9 cellular contexts compared by ENCODE assay signal in the genomic region with DNA sequence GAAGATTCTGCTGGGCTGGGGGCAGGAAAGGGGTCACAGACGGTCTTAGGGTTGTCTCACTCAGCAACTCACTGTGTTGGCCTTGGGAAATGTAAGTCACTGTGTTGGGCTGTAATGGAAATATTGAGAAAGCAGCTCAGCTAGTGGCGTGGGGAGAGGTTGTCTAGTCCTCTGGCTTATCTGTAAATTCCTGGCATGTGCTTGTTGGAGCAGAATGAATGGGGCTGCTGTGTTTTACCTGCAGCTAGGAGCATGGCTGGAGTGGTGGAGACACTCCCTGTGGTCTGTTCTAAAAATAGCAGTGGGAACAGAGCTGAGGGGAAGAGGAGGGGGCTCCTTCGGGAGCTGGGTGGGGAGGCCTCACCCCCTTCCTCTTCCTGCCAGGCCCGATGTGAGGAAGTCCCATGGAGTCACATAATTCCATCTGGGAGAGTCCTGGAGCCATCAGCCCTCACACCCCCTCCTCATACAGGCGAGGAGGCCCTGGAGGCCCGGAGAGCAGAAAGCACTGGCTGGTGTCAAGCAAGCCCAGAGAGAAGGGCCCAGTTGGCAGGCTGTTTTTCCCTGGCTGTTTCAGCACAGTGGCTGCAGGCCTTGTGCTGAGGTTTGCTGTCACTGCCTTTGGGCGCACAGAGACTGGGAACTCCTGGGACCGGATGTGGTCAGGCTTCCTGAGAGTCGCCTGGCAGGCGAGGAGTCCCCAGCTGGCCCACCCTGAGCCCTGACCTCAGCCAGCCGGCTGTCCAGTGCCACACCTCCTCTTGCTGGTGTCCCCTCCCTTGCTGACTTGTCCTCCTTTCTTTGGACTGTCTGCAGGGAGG.
DNase-seq lines count a peak whose midpoint lies in the region; ATAC-seq and TF ChIP-seq lines count a peak whose summit lies in the region.
"Had no signal": no experiment of that assay in that cellular context is flagged by ENCODE, and none has a peak within 500 bp of the region (broad histone marks: within the 10 kb centered on the region; RNA-seq: fewer than 3 reads in every experiment).

No MANE protein-coding gene starts in this region.

- no peaks in the 10 kb centered on the region for H3K9me3 Mint-ChIP-seq in activated naive CD4-positive, alpha-beta T cell treated with anti-CD3 and anti-CD28 coated beads for 36 hours

- TF ChIP-seq POLR2A in heart left ventricle (IDR thresholded peaks at IDR 0.05) = no peak

- peak overlapping the region; percentile 87 for H3K27ac Mint-ChIP-seq in activated naive CD4-positive, alpha-beta T cell treated with anti-CD3 and anti-CD28 coated beads for 36 hours

- ATAC-seq in heart left ventricle = peak; percentile 94
- ATAC-seq in psoas muscle = peak; percentile 94 to 98 (median 98)

- no peak for TF ChIP-seq CTCF in heart left ventricle (IDR thresholded peaks at IDR 0.05)
- no peak for TF ChIP-seq CTCF in psoas muscle (IDR thresholded peaks at IDR 0.05)

- H3K27me3 ChIP-seq in heart left ventricle = no peaks in the 10 kb centered on the region
- no peaks in the 10 kb centered on the region for H3K27me3 ChIP-seq in psoas muscle (ENCODE audit: insufficient read depth in 3 of 3, low read length in 2 of 3)

- no peak overlapping the region for H3K4me3 Mint-ChIP-seq in activated naive CD4-positive, alpha-beta T cell treated with anti-CD3 and anti-CD28 coated beads for 36 hours

- H3K36me3 ChIP-seq in heart left ventricle (peaks cover 0 to 22% (median 13%) of the 10 kb centered on the region in 9 donors), psoas muscle (ENCODE audit: insufficient read depth in 1 of 2, low read depth in 1 of 2) (no peaks in the 10 kb centered on the region)

- DNase-seq in activated T-cell treated with anti-CD3 and anti-CD28 coated beads for 24 hours (ENCODE audit: low read depth) = peak; percentile 37
- DNase-seq in activated T-cell treated with anti-CD3 and anti-CD28 coated beads, Interleukin-2, amount 50 U/mL, for 1 hour = no peak
- DNase-seq in activated naive CD4-positive, alpha-beta T cell treated with anti-CD3 and anti-CD28 coated beads for 36 hours = peak; percentile 32
- DNase-seq in heart left ventricle = peak; percentile 77 to 88 (median 88)
- peak; percentile 78 to 84 for DNase-seq in psoas muscle
- DNase-seq in NCI-H510A (lab: John Stamatoyannopoulos, UW) = no peak
- DNase-seq in NCI-H1436 (lab: John Stamatoyannopoulos, UW) = no peak
- DNase-seq in DMS79 treated with DMSO at 0.1 percent for 48 hours (lab: John Stamatoyannopoulos, UW) = no peak

- no peaks in the 10 kb centered on the region for H3K36me3 Mint-ChIP-seq in activated naive CD4-positive, alpha-beta T cell treated with anti-CD3 and anti-CD28 coated beads for 36 hours (ENCODE audit: low read depth)

- intact Hi-C loops in activated naive CD4-positive, alpha-beta T cell treated with anti-CD3 and anti-CD28 coated beads for 36 hours (cut with micrococcal nuclease) = loop anchor here (1.0 to 5.0 kb wide), 3 partner anchors 25 to 36 kb away; no protein-coding TSS in a partner anchor
- intact Hi-C loops in heart left ventricle (cut with DNase I) = loop anchor here in 3 of 10 donors (5.0 kb wide), 1 partner anchor 39 kb away; no protein-coding TSS in a partner anchor
- intact Hi-C loops in psoas muscle (cut with DNase I) = loop anchor here in 1 of 2 donors (5.0 kb wide), 1 partner anchor 56 kb away; no protein-coding TSS in a partner anchor

- H3K9me3 ChIP-seq in heart left ventricle = no peaks in the 10 kb centered on the region
- H3K9me3 ChIP-seq in psoas muscle = no peaks in the 10 kb centered on the region

- CTCF ChIA-PET in activated naive CD4-positive, alpha-beta T cell treated with anti-CD3 and anti-CD28 coated beads for 36 hours (lab: Charles Lee) = interaction anchor here (1.1 to 1.2 kb wide), 2 partner anchors 43 to 102 kb away, joined by 3 to 5 read pairs; no protein-coding TSS in a partner anchor

- H3K4me3 ChIP-seq in heart left ventricle (peak overlapping the region in 2 of 12 donors; percentile 0 to 6), psoas muscle (peak overlapping the region; percentile 31)

- H3K27ac ChIP-seq in heart left ventricle (peak overlapping the region; percentile 54 to 91 (median 86)), psoas muscle (peak overlapping the region; percentile 87)
- H3K27ac ChIP-seq: VCaP had no signal

- H3K4me1 ChIP-seq in heart left ventricle (peaks cover 16 to 71% (median 50%) of the 10 kb centered on the region in 12 donors), psoas muscle (peaks cover 31% of the 10 kb centered on the region)

- H3K27me3 Mint-ChIP-seq in activated naive CD4-positive, alpha-beta T cell treated with anti-CD3 and anti-CD28 coated beads for 36 hours (ENCODE audit: low read depth) = no peaks in the 10 kb centered on the region

- peaks cover 23% of the 10 kb centered on the region for H3K4me1 Mint-ChIP-seq in activated naive CD4-positive, alpha-beta T cell treated with anti-CD3 and anti-CD28 coated beads for 36 hours (ENCODE audit: low read depth)

- WGBS in heart left ventricle, 4 donors = 2 to 6% (median 4%) methylated on average over 7 to 11 of the region's 11 CpGs
- 5 to 12% (median 10%) methylated on average over 11 of the region's 11 CpGs for WGBS in psoas muscle, 3 donors

Comparison
In these comparisons a context has a peak if more than half of its experiments do, and no peak if none do; other contexts are left out.
1. DNase-seq: peak in activated T-cell treated with anti-CD3 and anti-CD28 coated beads for 24 hours (single experiment), activated naive CD4-positive, alpha-beta T cell treated with anti-CD3 and anti-CD28 coated beads for 36 hours (single experiment), heart left ventricle (5 of 5) and psoas muscle (2 of 2); none in activated T-cell treated with anti-CD3 and anti-CD28 coated beads, Interleukin-2, amount 50 U/mL, for 1 hour (single experiment), NCI-H510A (single experiment), NCI-H1436 (single experiment) and DMS79 treated with DMSO at 0.1 percent for 48 hours (single experiment).